Comparison of ENCODE assay signal across 8 cellular contexts in genomic region chr17:44094701-44095387, GRCh38. TPM values are rescaled to one million over a fixed set of nuclear protein-coding genes. Genes with fewer than 3 reads are reported as not detected.
DNase-seq lines count a peak whose midpoint lies in the region; ATAC-seq and TF ChIP-seq lines count a peak whose summit lies in the region.

No MANE protein-coding gene starts in this region.

- H3K27ac ChIP-seq in HUES6 (ENCODE audit: low read depth, low read length) (peak overlapping the region; percentile 64), lung (ENCODE audit: low read depth in 1 of 2, low read length in 1 of 2) (peak overlapping the region; percentile 39 to 90), temporal lobe (ENCODE audit: low read depth, low read length) (peak overlapping the region; percentile 69)

- 84 to 90% methylated on average over 8 of the region's 8 CpGs for WGBS in lung, 2 donors

- no peaks in the 10 kb centered on the region for H3K27me3 Mint-ChIP-seq in brain

- no peaks in the 10 kb centered on the region for H3K9me3 ChIP-seq in HUES6 (ENCODE audit: control insufficient read depth, insufficient read depth, low read depth, low read length)
- no peaks in the 10 kb centered on the region for H3K9me3 ChIP-seq in lung (ENCODE audit: control insufficient read depth in 2 of 2, insufficient read depth in 1 of 2, low read length in 1 of 2)

- peaks cover 33% of the 10 kb centered on the region for H3K4me1 ChIP-seq in HUES6 (ENCODE audit: control insufficient read depth, insufficient read depth, low read length)
- peaks cover 10 to 23% of the 10 kb centered on the region in 2 donors for H3K4me1 ChIP-seq in lung (ENCODE audit: control insufficient read depth in 2 of 2, insufficient read depth in 2 of 2, low read length in 2 of 2)

- H3K36me3 ChIP-seq in HUES6 (ENCODE audit: control insufficient read depth, insufficient read depth, low read length): peaks cover 24% of the 10 kb centered on the region
- H3K36me3 ChIP-seq in lung (ENCODE audit: control insufficient read depth in 2 of 2, insufficient read depth in 2 of 2, low read length in 2 of 2): peaks cover 10 to 29% of the 10 kb centered on the region in 2 donors

- TF ChIP-seq CTCF in brain (conservative IDR thresholded peaks at IDR 0.05) (no peak), lung (IDR thresholded peaks at IDR 0.05; ENCODE audit: control extremely low read depth, extremely low read depth) (no peak), omental fat pad (IDR thresholded peaks at IDR 0.05) (no peak)

- H3K4me1 Mint-ChIP-seq in brain: peaks cover 48% of the 10 kb centered on the region

- ATAC-seq in lung (ENCODE audit: insufficient read depth, low FRiP score) (no peak), omental fat pad (ENCODE audit: low FRiP score) (no peak), HG02798 (IDR thresholded peaks at IDR 0.05; ENCODE audit: poor library complexity, unreplicated experiment) (no peak)

- DNase-seq in lung (ENCODE audit: low spot score) (no peak), mesenteric fat pad (ENCODE audit: low spot score) (no peak), omental fat pad (ENCODE audit: low spot score) (no peak)
- DNase-seq in activated CD4-positive, alpha-beta T cell treated with anti-CD3 and anti-CD28 coated beads for 4 hours: no peak

- peaks cover 17% of the 10 kb centered on the region for H3K36me3 Mint-ChIP-seq in brain

- H3K27me3 ChIP-seq in HUES6 (ENCODE audit: control insufficient read depth, insufficient read depth, low read length) (no peaks in the 10 kb centered on the region), lung (ENCODE audit: control insufficient read depth, insufficient read depth) (no peaks in the 10 kb centered on the region)

- H3K4me3 Mint-ChIP-seq in brain: peak overlapping the region in 4 of 5 experiments; percentile 31 to 81 (median 76)

- peak overlapping the region; percentile 40 for H3K9ac ChIP-seq in HUES6 (ENCODE audit: low read length)

- H3K9me3 Mint-ChIP-seq in brain: no peaks in the 10 kb centered on the region

- H3K27ac Mint-ChIP-seq in brain: peak overlapping the region; percentile 38 to 99 (median 97)

- H3K4me3 ChIP-seq in HUES6 (ENCODE audit: low read depth, low read length) (peak overlapping the region; percentile 55), lung (no peak overlapping the region)

RNA-seq across cellular contexts. Expression of gene G6PC3, which starts 24.3 kb away (rescaled TPM):
- polyA plus RNA-seq in brain (ENCODE audit: insufficient read depth, low read depth, low replicate concordance) (187 TPM), lung (10 to 100 TPM; 84.8 to 87.4 TPM)
- total RNA-seq in lung (10 to 100 TPM; 21.2 to 74.6 TPM), temporal lobe (11.3 TPM), mesenteric fat pad (56.7 TPM), omental fat pad (10 to 100 TPM; 30.1 to 58.3 (median 39.0) TPM)

RNA-seq across cellular contexts. Expression of gene LSM12, which starts 28.4 kb away (rescaled TPM):
- polyA plus RNA-seq in brain (ENCODE audit: insufficient read depth, low read depth, low replicate concordance) (45.1 TPM), lung (10 to 100 TPM; 25.8 to 54.6 TPM)
- total RNA-seq in lung (10 to 100 TPM; 14.8 to 45.3 TPM), temporal lobe (11.6 TPM), mesenteric fat pad (55.4 TPM), omental fat pad (10 to 100 TPM; 24.6 to 52.9 (median 47.4) TPM)

RNA-seq across cellular contexts. Expression of gene HDAC5, which starts 28.6 kb away (rescaled TPM):
- polyA plus RNA-seq in brain (ENCODE audit: insufficient read depth, low read depth, low replicate concordance) (123 TPM), lung (10 to 100 TPM; 29.6 to 39.0 TPM)
- total RNA-seq in lung (10 to 100 TPM; 33.8 to 77.4 TPM), temporal lobe (60.2 TPM), mesenteric fat pad (34.9 TPM), omental fat pad (10 to 100 TPM; 52.5 to 91.9 (median 62.4) TPM)

RNA-seq across cellular contexts. Expression of gene HROB, which starts 46.9 kb away (rescaled TPM):
- polyA plus RNA-seq in brain (ENCODE audit: insufficient read depth, low read depth, low replicate concordance) (3.9 TPM), lung (under 1 TPM; 0.61 to 0.87 TPM)
- total RNA-seq in lung (1 to 10 TPM in 1 of 2 donors, under 1 TPM in 1; 0.88 to 1.3 TPM), temporal lobe (0.74 TPM), mesenteric fat pad (0.74 TPM), omental fat pad (1 to 10 TPM; 1.0 to 5.2 (median 1.5) TPM)
